Comparison of ENCODE assay signal across 18 cellular contexts in the genomic region with DNA sequence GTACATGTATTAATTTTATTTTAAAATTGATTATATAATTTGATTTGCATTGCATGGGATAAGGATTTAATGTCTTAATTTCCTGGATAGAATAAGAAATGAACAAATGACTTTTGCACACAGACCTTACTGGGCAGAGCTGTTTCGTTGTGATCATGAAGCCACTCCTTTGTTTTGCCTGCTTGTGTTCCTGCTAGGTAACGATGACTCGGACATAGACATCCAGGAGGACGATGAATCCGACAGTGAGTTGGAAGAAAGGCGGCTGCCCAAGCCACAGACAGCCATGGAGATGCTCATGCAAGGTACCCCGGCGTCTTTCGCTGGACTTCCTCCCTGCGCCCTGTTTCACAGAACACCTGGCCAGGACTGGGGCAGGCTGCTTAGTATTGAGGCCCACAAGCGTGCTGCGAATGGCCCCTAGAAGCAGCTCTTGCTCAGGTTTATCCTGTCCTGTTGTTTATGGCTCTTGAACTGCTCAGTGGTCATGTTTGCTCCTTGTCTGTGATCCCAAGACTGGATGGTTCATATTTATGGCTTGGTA. TPM values are rescaled to one million over a fixed set of nuclear protein-coding genes. Genes with fewer than 3 reads are reported as not detected.
"Had no signal": no experiment of that assay in that cellular context is flagged by ENCODE, and none has a peak within 500 bp of the region (broad histone marks: within the 10 kb centered on the region; RNA-seq: fewer than 3 reads in every experiment).

No MANE protein-coding gene starts in this region.

- H3K27ac Mint-ChIP-seq: activated T-cell treated with anti-CD3 and anti-CD28 coated beads, Interleukin-2, amount 50 U/mL, for 72 hours; brain; neural progenitor cell; T-helper 2 cell treated with Interferon-gamma antibody and Interleukin-4, amounts not matched to agents 5 μg/mL and 100 μg/mL, for 36 hours had no signal

- H3K4me3 ChIP-seq: colonic mucosa, lung, neural progenitor cell, prostate gland, right atrium auricular region, SK-N-MC, tibial artery had no signal

- H3K4me1 Mint-ChIP-seq: brain, neural progenitor cell had no signal

- H2AFZ ChIP-seq: neural progenitor cell had no signal

- H3K4me2 ChIP-seq: neural progenitor cell had no signal

- H3K9me3 ChIP-seq: colonic mucosa, prostate gland, right atrium auricular region, tibial artery had no signal

- ATAC-seq: stimulated activated naive CD8-positive, alpha-beta T cell treated with anti-CD3 and anti-CD28 coated beads, Interleukin-15, Interleukin-2, amounts not matched to agents 100 U/mL and 50 U/mL, for 24 hours had no signal

- H3K4me3 Mint-ChIP-seq: activated T-cell treated with anti-CD3 and anti-CD28 coated beads, Interleukin-2, amount 50 U/mL, for 72 hours; brain; central memory CD8-positive, alpha-beta T cell; neural progenitor cell; T-helper 2 cell treated with Interferon-gamma antibody and Interleukin-4, amounts not matched to agents 5 μg/mL and 100 μg/mL, for 36 hours had no signal

- H3K27me3 ChIP-seq: colonic mucosa, neural progenitor cell, right atrium auricular region, tibial artery had no signal

- DNase-seq: activated CD4-positive, alpha-beta T cell treated with anti-CD3 and anti-CD28 coated beads for 48 hours; activated T-cell treated with anti-CD3 and anti-CD28 coated beads, Interleukin-2, amount 50 U/mL, for 72 hours; anterior cingulate cortex; colonic mucosa; stimulated activated naive CD8-positive, alpha-beta T cell treated with anti-CD3 and anti-CD28 coated beads, Interleukin-15, Interleukin-2, amounts not matched to agents 100 U/mL and 50 U/mL, for 24 hours; substantia nigra; tibial artery had no signal

- H3K36me3 ChIP-seq: colonic mucosa had no signal

- H3K27me3 Mint-ChIP-seq: brain; central memory CD8-positive, alpha-beta T cell had no signal

- H3K4me1 ChIP-seq: colonic mucosa, neural progenitor cell, prostate gland had no signal

- H3K9ac ChIP-seq: neural progenitor cell had no signal

- H3K27ac ChIP-seq: colonic mucosa, neural progenitor cell, prostate gland, right atrium auricular region, SK-N-MC, tibial artery had no signal

- H3K9me3 Mint-ChIP-seq: activated T-cell treated with anti-CD3 and anti-CD28 coated beads, Interleukin-2, amount 50 U/mL, for 72 hours; central memory CD8-positive, alpha-beta T cell; T-helper 2 cell treated with Interferon-gamma antibody and Interleukin-4, amounts not matched to agents 5 μg/mL and 100 μg/mL, for 36 hours had no signal

RNA-seq across cellular contexts. Expression of gene C16orf90, which starts 35.2 kb away (rescaled TPM):
- total RNA-seq: activated T-cell treated with anti-CD3 and anti-CD28 coated beads, Interleukin-2, amount 50 U/mL, for 72 hours; colonic mucosa; lung; osteocyte; right atrium auricular region; skeletal muscle tissue had no signal
- polyA plus RNA-seq: esophagus, lung had no signal

RNA-seq across cellular contexts. Expression of gene NLRC3, which starts 46.8 kb away (rescaled TPM):
- total RNA-seq: osteocyte had no signal
